9 cellular contexts compared by ENCODE assay signal in genomic region chr12:106267535-106267934, GRCh38.
"Had no signal": no experiment of that assay in that cellular context is flagged by ENCODE, and none has a peak within 500 bp of the region (broad histone marks: within the 10 kb centered on the region; RNA-seq: fewer than 3 reads in every experiment).

No MANE protein-coding gene starts in this region.

- H3K36me3 ChIP-seq: gastrocnemius medialis had no signal

- H3K9me3 ChIP-seq: gastrocnemius medialis, testis had no signal

- H3K4me1 ChIP-seq: testis had no signal

- H3K27ac ChIP-seq: gastrocnemius medialis, testis had no signal

- H3K27me3 Mint-ChIP-seq: stimulated activated naive CD8-positive, alpha-beta T cell treated with anti-CD3 and anti-CD28 coated beads, Interleukin-15, amount 100 ng/mL, for 72 hours had no signal

- H3K9me3 Mint-ChIP-seq: stimulated activated naive CD8-positive, alpha-beta T cell treated with anti-CD3 and anti-CD28 coated beads, Interleukin-15, amount 100 ng/mL, for 72 hours had no signal

- ATAC-seq: left lobe of liver; stimulated activated naive CD8-positive, alpha-beta T cell treated with anti-CD3 and anti-CD28 coated beads, Interleukin-15, amount 100 ng/mL, for 72 hours had no signal

- H3K4me3 Mint-ChIP-seq: stimulated activated naive CD8-positive, alpha-beta T cell treated with anti-CD3 and anti-CD28 coated beads, Interleukin-15, amount 100 ng/mL, for 72 hours had no signal

- DNase-seq: activated CD4-positive, alpha-beta T cell treated with anti-CD3 and anti-CD28 coated beads, Interleukin-2, amount 50 U/mL, for 48 hours; activated CD8-positive, alpha-beta memory T cell treated with anti-CD3 and anti-CD28 coated beads, Interleukin-2, amount 50 U/mL, for 4 hours; gastrocnemius medialis; stimulated activated CD4-positive, alpha-beta T cell treated with anti-CD3 and anti-CD28 coated beads, Interleukin-4, amount 100 ng/mL, for 4 hours; stimulated activated naive CD8-positive, alpha-beta T cell treated with anti-CD3 and anti-CD28 coated beads, Interleukin-15, amount 100 ng/mL, for 72 hours; SW 1271; T1000; testis had no signal

- H3K27ac Mint-ChIP-seq: stimulated activated naive CD8-positive, alpha-beta T cell treated with anti-CD3 and anti-CD28 coated beads, Interleukin-15, amount 100 ng/mL, for 72 hours had no signal

- H3K4me3 ChIP-seq: gastrocnemius medialis, testis had no signal

- H3K27me3 ChIP-seq: gastrocnemius medialis, testis had no signal
